13 cellular contexts compared by ENCODE assay signal in genomic region chr1:1333551-1334241, GRCh38.
DNase-seq lines count a peak whose midpoint lies in the region; TF ChIP-seq lines count a peak whose summit lies in the region.
"Had no signal": no experiment of that assay in that cellular context is flagged by ENCODE, and none has a peak within 500 bp of the region (broad histone marks: within the 10 kb centered on the region; RNA-seq: fewer than 3 reads in every experiment).

No MANE protein-coding gene starts in this region.

- peak overlapping the region; percentile 75 for H3K27ac ChIP-seq in 22Rv1
- peak overlapping the region; percentile 17 for H3K27ac ChIP-seq in epithelial cell of prostate
- H3K27ac ChIP-seq: skin epidermis, transverse colon had no signal

- DNase-seq in epithelial cell of prostate (ENCODE audit: low read depth, low spot score), result no peak
- DNase-seq in NCI-H2029 (lab: John Stamatoyannopoulos, UW), result no peak
- DNase-seq in NCI-H2081 (lab: John Stamatoyannopoulos, UW), result no peak
- DNase-seq: activated CD8-positive, alpha-beta T cell treated with anti-CD3 and anti-CD28 coated beads for 36 hours; activated naive CD8-positive, alpha-beta T cell treated with anti-CD3 and anti-CD28 coated beads, Interleukin-2, amount 50 U/mL, for 24 hours; CD8-positive, alpha-beta T cell; hippocampal formation; NCI-H1930; NCI-H524; SW 1271 had no signal

- no peak for TF ChIP-seq CTCF in 22Rv1 (IDR thresholded peaks at IDR 0.05)
